Comparison of ENCODE assay signal across 11 cellular contexts in the genomic region with DNA sequence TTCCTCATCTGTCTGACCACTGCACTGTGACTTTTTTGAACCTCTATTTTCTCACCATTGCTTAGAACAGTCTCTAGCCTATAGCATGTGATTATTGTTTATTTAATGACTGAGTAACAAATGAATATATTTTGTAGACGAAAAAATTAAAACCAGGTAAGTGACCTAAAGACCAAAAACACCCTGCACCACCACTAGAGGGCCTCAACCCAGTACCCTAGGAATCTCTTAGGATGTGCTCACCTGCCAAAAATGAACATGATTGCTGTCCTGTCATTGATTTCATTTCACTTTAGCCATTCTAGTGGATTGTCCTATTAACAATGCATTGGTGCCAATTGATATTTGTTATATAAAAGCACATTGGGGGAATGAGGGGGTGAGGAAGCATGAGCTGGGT.
DNase-seq lines count a peak whose midpoint lies in the region; ATAC-seq and TF ChIP-seq lines count a peak whose summit lies in the region.
"Had no signal": no experiment of that assay in that cellular context is flagged by ENCODE, and none has a peak within 500 bp of the region (broad histone marks: within the 10 kb centered on the region; RNA-seq: fewer than 3 reads in every experiment).

No MANE protein-coding gene starts in this region.

- no peak for TF ChIP-seq POLR2A in esophagus muscularis mucosa (IDR thresholded peaks at IDR 0.05; ENCODE audit: low read depth)

- H2AFZ ChIP-seq in OCI-LY1 (ENCODE audit: low read length), result no peak overlapping the region

- TF ChIP-seq CTCF in 22Rv1 (IDR thresholded peaks at IDR 0.05) (peak; percentile 77), OCI-LY1 (IDR thresholded peaks at IDR 0.05; ENCODE audit: low read length) (peak; percentile 74), fibroblast of villous mesenchyme (IDR thresholded peaks at IDR 0.05; ENCODE audit: insufficient read depth, low read depth, low read length) (peak; percentile 44), esophagus muscularis mucosa (IDR thresholded peaks at IDR 0.05) (peak in 1 of 3 experiments; percentile 22)

- DNase-seq in D341Med (ENCODE audit: low spot score) (peak; percentile 42), fibroblast of villous mesenchyme (ENCODE audit: low read depth) (no peak), nucleus accumbens (lab: John Stamatoyannopoulos, UW) (no peak), T-cell (no peak), esophagus muscularis mucosa (ENCODE audit: extremely low spot score) (no peak)
- DNase-seq: dermis blood vessel endothelial cell, NCI-H146 had no signal

- H3K9ac ChIP-seq in OCI-LY1 (ENCODE audit: low read length), result no peak overlapping the region

- POLR2A ChIA-PET in T-cell (lab: Charles Lee), result no interaction called here

- H3K9me3 Mint-ChIP-seq in T-cell, result no peaks in the 10 kb centered on the region

- H3K4me3 Mint-ChIP-seq in T-cell, result no peak overlapping the region

- TF ChIP-seq EP300 in esophagus muscularis mucosa (IDR thresholded peaks at IDR 0.05), result no peak

- H3K27me3 ChIP-seq in OCI-LY1 (ENCODE audit: insufficient read depth, low read length), result no peaks in the 10 kb centered on the region
- H3K27me3 ChIP-seq in esophagus muscularis mucosa, result no peaks in the 10 kb centered on the region

- CTCF ChIA-PET in T-cell (lab: Charles Lee), result interaction anchor here in 1 of 2 donors (1.3 kb wide), 1 partner anchor 12 kb away, joined by 3 read pairs; no protein-coding TSS in a partner anchor

- peaks cover 7 to 15% of the 10 kb centered on the region in 2 donors for H3K27me3 Mint-ChIP-seq in T-cell

- intact Hi-C loops in esophagus muscularis mucosa (cut with DNase I), result loop anchor here (10.0 kb wide), 1 partner anchor 379 kb away; no protein-coding TSS in a partner anchor

- H3K4me1 ChIP-seq in OCI-LY1 (ENCODE audit: insufficient read depth, low read length, severe bottlenecking) (no peaks in the 10 kb centered on the region), esophagus muscularis mucosa (peaks cover 0 to 9% (median 8%) of the 10 kb centered on the region in 4 donors)

- no peaks in the 10 kb centered on the region for H3K36me3 ChIP-seq in OCI-LY1 (ENCODE audit: insufficient read depth, low read length)
- H3K36me3 ChIP-seq in esophagus muscularis mucosa, result no peaks in the 10 kb centered on the region

- no peak for ATAC-seq in T-cell (replicated peaks in 1 of 4)
- no peak for ATAC-seq in GM18520 (IDR thresholded peaks at IDR 0.05; ENCODE audit: unreplicated experiment)

- H3F3A ChIP-seq in OCI-LY1 (ENCODE audit: insufficient read depth, low read length), result no peaks in the 10 kb centered on the region

- no peaks in the 10 kb centered on the region for H4K20me1 ChIP-seq in OCI-LY1 (ENCODE audit: insufficient read depth, low read length)

- H3K9me3 ChIP-seq in OCI-LY1 (ENCODE audit: low read length), result no peaks in the 10 kb centered on the region
- no peaks in the 10 kb centered on the region for H3K9me3 ChIP-seq in esophagus muscularis mucosa

- H3K4me3 ChIP-seq in OCI-LY1 (ENCODE audit: low read depth, low read length, poor library complexity, severe bottlenecking), result no peak overlapping the region
- H3K4me3 ChIP-seq in fibroblast of villous mesenchyme (ENCODE audit: low read depth, low read length), result no peak overlapping the region
- no peak overlapping the region for H3K4me3 ChIP-seq in esophagus muscularis mucosa
- H3K4me3 ChIP-seq: lung had no signal

- H3K4me1 Mint-ChIP-seq in T-cell, result no peaks in the 10 kb centered on the region

- H3K27ac Mint-ChIP-seq in T-cell, result no peak overlapping the region

- H3K4me2 ChIP-seq in OCI-LY1 (ENCODE audit: low read length), result no peak overlapping the region

- no peaks in the 10 kb centered on the region for H3K36me3 Mint-ChIP-seq in T-cell

- H3K79me2 ChIP-seq in OCI-LY1 (ENCODE audit: insufficient read depth, low read length), result no peaks in the 10 kb centered on the region

- no peaks in the 10 kb centered on the region for H3K9me2 ChIP-seq in OCI-LY1 (ENCODE audit: low read depth, low read length)

- WGBS in esophagus muscularis mucosa, result 96% methylated on average over 1 of the region's 1 CpG

- H3K27ac ChIP-seq in 22Rv1 (no peak overlapping the region), OCI-LY1 (ENCODE audit: low read depth, low read length, poor library complexity, severe bottlenecking) (no peak overlapping the region), esophagus muscularis mucosa (replicated peaks in 1 of 4) (no peak overlapping the region)
